29 cellular contexts compared by ENCODE assay signal in genomic region chr7:106997487-106998271, GRCh38. TPM values are rescaled to one million over a fixed set of nuclear protein-coding genes. Genes with fewer than 3 reads are reported as not detected.
"Had no signal": no experiment of that assay in that cellular context is flagged by ENCODE, and none has a peak within 500 bp of the region (broad histone marks: within the 10 kb centered on the region; RNA-seq: fewer than 3 reads in every experiment).

No MANE protein-coding gene starts in this region.

- H3K4me1 ChIP-seq: body of pancreas, esophagus muscularis mucosa, foreskin keratinocyte, gastrocnemius medialis had no signal

- FAIRE-seq: colon had no signal

- ATAC-seq: activated CD4-positive, alpha-beta T cell treated with anti-CD3 and anti-CD28 coated beads for 36 hours; activated T-cell treated with anti-CD3 and anti-CD28 coated beads, Interleukin-2, amount 50 U/mL, for 72 hours; body of pancreas; effector memory CD8-positive, alpha-beta T cell; foreskin keratinocyte; gastrocnemius medialis; heart left ventricle had no signal

- DNase-seq: activated CD4-positive, alpha-beta memory T cell treated with anti-CD3 and anti-CD28 coated beads, Interleukin-2, amount 10 ng/mL, durations not matched to agents 7 days and 5 days; activated CD4-positive, alpha-beta T cell treated with anti-CD3 and anti-CD28 coated beads for 36 hours; activated CD4-positive, alpha-beta T cell treated with anti-CD3 and anti-CD28 coated beads, Interleukin-2, amount 10 ng/mL, durations not matched to agents 24 days and 14 days; activated CD4-positive, alpha-beta T cell treated with anti-CD3 and anti-CD28 coated beads, Interleukin-2, amount 50 U/mL, for 4 hours; activated CD4-positive, CD25-positive, alpha-beta regulatory T cell; activated CD4-positive, CD25-positive, alpha-beta regulatory T cell treated with anti-CD3 and anti-CD28 coated beads, Interleukin-2, amount 50 U/mL, for 72 hours; activated CD8-positive, alpha-beta memory T cell treated with anti-CD3 and anti-CD28 coated beads, Interleukin-2, amount 50 U/mL, for 48 hours; activated gamma-delta T cell; activated naive CD4-positive, alpha-beta T cell treated with anti-CD3 and anti-CD28 coated beads, Interleukin-2, amount 50 U/mL, for 16 hours; activated naive CD4-positive, alpha-beta T cell treated with Interleukin-2 at 50 U/mL for 16 hours; activated T-cell treated with anti-CD3 and anti-CD28 coated beads for 4 hours; activated T-cell treated with anti-CD3 and anti-CD28 coated beads, Interleukin-2, amount 50 U/mL, for 24 hours; activated T-cell treated with anti-CD3 and anti-CD28 coated beads, Interleukin-2, amount 50 U/mL, for 72 hours; amygdala; aorta; body of pancreas; caudate nucleus; cortex of kidney; dermis blood vessel endothelial cell; effector CD4-positive, alpha-beta T cell; effector memory CD8-positive, alpha-beta T cell; erythroblast; foreskin keratinocyte; gastrocnemius medialis; glutamatergic neuron; heart left ventricle; T-helper 2 cell had no signal

- H3K36me3 ChIP-seq: esophagus muscularis mucosa, gastrocnemius medialis, heart left ventricle had no signal

- H3K4me3 ChIP-seq: body of pancreas, esophagus muscularis mucosa, gastrocnemius medialis, heart left ventricle had no signal

- H3K27me3 ChIP-seq: body of pancreas, esophagus muscularis mucosa, foreskin keratinocyte, gastrocnemius medialis, heart left ventricle had no signal

- H3K27ac ChIP-seq: body of pancreas, esophagus muscularis mucosa, foreskin keratinocyte, gastrocnemius medialis, heart left ventricle had no signal

- H3K9me3 ChIP-seq: body of pancreas, esophagus muscularis mucosa, gastrocnemius medialis, heart left ventricle had no signal

RNA-seq across cellular contexts. Expression of gene PRKAR2B, which starts 46.8 kb away (rescaled TPM):
- polyA plus RNA-seq: foreskin keratinocyte had no signal
